19 cellular contexts compared by ENCODE assay signal in genomic region chr5:142872217-142872616, GRCh38.
DNase-seq lines count a peak whose midpoint lies in the region; ATAC-seq, FAIRE-seq and TF ChIP-seq lines count a peak whose summit lies in the region.
"Had no signal": no experiment of that assay in that cellular context is flagged by ENCODE, and none has a peak within 500 bp of the region (broad histone marks: within the 10 kb centered on the region; RNA-seq: fewer than 3 reads in every experiment).

No MANE protein-coding gene starts in this region.

- H3K9me3 ChIP-seq in Panc1 (ENCODE audit: control insufficient read depth, insufficient read depth, low read depth, low read length) (no peaks in the 10 kb centered on the region), H1 (ENCODE audit: insufficient read depth in 2 of 2, low read depth in 1 of 2, low read length in 1 of 2) (no peaks in the 10 kb centered on the region), small intestine (ENCODE audit: control insufficient read depth, low read depth) (no peaks in the 10 kb centered on the region)
- H3K9me3 ChIP-seq: HAP-1 had no signal

- TF ChIP-seq CTCF in NB4 (IDR thresholded peaks at IDR 0.05; ENCODE audit: low read depth, low read length) (no peak), Panc1 (IDR thresholded peaks at IDR 0.05) (no peak), H1 (IDR thresholded peaks at IDR 0.05; ENCODE audit: control extremely low read depth in 1 of 3, insufficient read depth in 1 of 3, low read depth in 1 of 3, low read length in 3 of 3) (no peak)

- no peak overlapping the region for H3K4me2 ChIP-seq in H1 (ENCODE audit: insufficient read depth in 1 of 2, low read depth in 2 of 2, low read length in 2 of 2)

- H2BK20ac ChIP-seq in H1 (ENCODE audit: low read length) = no peak overlapping the region

- H3K27me3 ChIP-seq in Panc1 (ENCODE audit: control insufficient read depth, insufficient read depth, low read length) (no peaks in the 10 kb centered on the region), H1 (replicated peaks in 1 of 4; ENCODE audit: control insufficient read depth in 3 of 4, extremely low read depth in 1 of 4, insufficient read depth in 3 of 4, low read length in 3 of 4) (no peaks in the 10 kb centered on the region), small intestine (ENCODE audit: control insufficient read depth in 2 of 2, insufficient read depth in 2 of 2, low read length in 2 of 2) (no peaks in the 10 kb centered on the region)

- H3K36me3 ChIP-seq in Panc1 (ENCODE audit: control insufficient read depth, insufficient read depth, low read length) (no peaks in the 10 kb centered on the region), H1 (ENCODE audit: control insufficient read depth in 2 of 4, insufficient read depth in 4 of 4, low read length in 3 of 4) (no peaks in the 10 kb centered on the region), small intestine (ENCODE audit: control insufficient read depth in 2 of 2, insufficient read depth in 2 of 2, low read length in 2 of 2) (no peaks in the 10 kb centered on the region)
- H3K36me3 ChIP-seq: HAP-1 had no signal

- no peak overlapping the region for H3K14ac ChIP-seq in H1 (ENCODE audit: insufficient read length)

- no peak overlapping the region for H2BK15ac ChIP-seq in H1 (ENCODE audit: low read length)

- no TSS peak for BruUV-seq in Panc1 (replicated peaks; lab: Mats Ljungman, UMichigan)

- H2BK12ac ChIP-seq in H1 (ENCODE audit: low read depth, low read length) = no peak overlapping the region

- DNase-seq in NB4 (ENCODE audit: low read depth) (peak; percentile 15), Panc1 (ENCODE audit: low read depth, low spot score) (no peak), H1 (ENCODE audit: low read depth in 1 of 2, low spot score in 2 of 2) (no peak), small intestine (no peak), activated T-cell treated with anti-CD3 and anti-CD28 coated beads for 4 hours (no peak), posterior vena cava (ENCODE audit: low spot score) (no peak), H54 (ENCODE audit: insufficient read length, low spot score) (no peak)
- DNase-seq: activated B cell treated with CpG ODN at 0.5 μM for 24 hours; activated CD4-positive, alpha-beta memory T cell treated with anti-CD3 and anti-CD28 coated beads for 36 hours; activated naive CD4-positive, alpha-beta T cell treated with anti-CD3 and anti-CD28 coated beads, Interleukin-2, amount 10 ng/mL, durations not matched to agents 7 days and 5 days; activated T-cell treated with anti-CD3 and anti-CD28 coated beads, Interleukin-2, amount 50 U/mL, for 24 hours; GDM1; stimulated activated CD4-positive, alpha-beta T cell treated with anti-CD3 and anti-CD28 coated beads, Interleukin-2, amount 100 ng/mL, for 48 hours had no signal

- in situ Hi-C loops in Panc1 (cut with HindIII; ENCODE audit: low pct_unique_long_range_greater_than_20kb, low sequenced_read_pairs) = no loop called here

- ATAC-seq in Panc1 (no peak), GM21723 (IDR thresholded peaks at IDR 0.05; ENCODE audit: unreplicated experiment) (no peak)

- H2AK5ac ChIP-seq in H1 (ENCODE audit: low read depth, low read length) = no peak overlapping the region

- POLR2A ChIA-PET in Panc1 (lab: Charles Lee) (interaction anchor here (0.7 kb wide), 1 partner anchor 89 kb away, joined by 12 read pairs; no protein-coding TSS in a partner anchor), H1 (lab: Charles Lee; ENCODE audit: partially characterized antibody) (interaction anchor here (1.6 kb wide), 1 partner anchor 169 kb away, joined by 4 read pairs; no protein-coding TSS in a partner anchor)

- no peak for TF ChIP-seq EP300 in H1 (IDR thresholded peaks at IDR 0.05; ENCODE audit: borderline replicate concordance in 1 of 2, low read depth in 2 of 2, low read length in 2 of 2)

- H3K27ac ChIP-seq in Panc1 (ENCODE audit: low read length) = peak overlapping the region; percentile 55; the same call in 1 of the 2 replicates
- H3K27ac ChIP-seq in H1 (ENCODE audit: low read depth, low read length) = no peak overlapping the region
- peak overlapping the region; percentile 82 to 90 for H3K27ac ChIP-seq in small intestine (ENCODE audit: low read depth in 1 of 2, low read length in 1 of 2)
- H3K27ac ChIP-seq: HL-60, skin epidermis had no signal

- CTCF ChIA-PET in Panc1 (lab: Charles Lee) = interaction anchor here (0.7 to 2.3 kb wide), 4 partner anchors 100 to 274 kb away, joined by 3 to 12 read pairs (median 4); no protein-coding TSS in a partner anchor
- CTCF ChIA-PET in H1 (lab: Charles Lee; ENCODE audit: partially characterized antibody) = interaction anchor here (0.5 to 26.2 kb wide), 14 partner anchors 8 to 291 kb away, joined by 3 to 632 read pairs (median 7); partner anchors contain the start of gene ARHGAP26

- H3K79me2 ChIP-seq in H1 (ENCODE audit: control insufficient read depth in 1 of 2, insufficient read depth in 2 of 2, low read length in 2 of 2) = peaks cover 3 to 12% of the 10 kb centered on the region in 2 experiments; a peak in 3 of 4 replicates

- no peak overlapping the region for H3K9ac ChIP-seq in H1 (replicated peaks in 1 of 4; ENCODE audit: extremely low read depth in 1 of 4, low read depth in 3 of 4, low read length in 3 of 4)

- no peak overlapping the region for H3K18ac ChIP-seq in H1 (ENCODE audit: extremely low read depth, low read length)

- H3K79me1 ChIP-seq in H1 (ENCODE audit: low read depth, low read length) = peaks cover 8% of the 10 kb centered on the region

- peak overlapping the region; percentile 21; the same call in 1 of the 2 replicates for H2BK5ac ChIP-seq in H1 (ENCODE audit: low read depth, low read length)

- no peak for TF ChIP-seq POLR2A in NB4 (IDR thresholded peaks at IDR 0.05; ENCODE audit: extremely low read depth, insufficient read length)
- no peak for TF ChIP-seq POLR2A in H1 (IDR thresholded peaks at IDR 0.05; ENCODE audit: control extremely low read depth in 1 of 2, low read depth in 2 of 2, low read length in 2 of 2)
- no peak for TF ChIP-seq POLR2A in H54 (IDR thresholded peaks at IDR 0.05; ENCODE audit: low read depth, low read length)

- no peak overlapping the region for H3K4ac ChIP-seq in H1 (replicated peaks; ENCODE audit: insufficient read length, low read depth, low read length)

- H3K23me2 ChIP-seq in H1 (ENCODE audit: low read depth, low read length) = no peaks in the 10 kb centered on the region

- H2BK120ac ChIP-seq in H1 (replicated peaks; ENCODE audit: low read depth, low read length) = no peak overlapping the region

- H4K5ac ChIP-seq in H1 (ENCODE audit: insufficient read length, low read depth, low read length) = no peak overlapping the region

- intact Hi-C loops in Panc1 (cut with micrococcal nuclease; ENCODE audit: unreplicated experiment) (loop anchor here (10.0 kb wide), 1 partner anchor 127 kb away; no protein-coding TSS in a partner anchor), posterior vena cava (cut with DNase I) (loop anchor here in 1 of 2 donors (5.0 kb wide), 1 partner anchor 90 kb away; no protein-coding TSS in a partner anchor)

- no peak overlapping the region for H3K23ac ChIP-seq in H1 (ENCODE audit: insufficient read length)

- no peak for FAIRE-seq in H1 (lab: Jason Lieb, UNC)
- no peak for FAIRE-seq in small intestine (lab: Jason Lieb, UNC)
- no peak for FAIRE-seq in H54 (lab: Jason Lieb, UNC)
- FAIRE-seq: astrocyte had no signal

- WGBS in H1 (ENCODE audit: extremely low coverage in 1 of 2, insufficient coverage in 1 of 2, insufficient read length in 1 of 2, insufficient replicate concordance in 2 of 2, low coverage in 1 of 2, low lambda C conversion rate in 2 of 2, missing lambda C conversion rate in 1 of 2), 2 experiments = 84% methylated on average over 3 of the region's 3 CpGs; no CpG with 5 or more reads in 1 of the 2 experiments
- 41 to 70% (median 59%) methylated on average over 3 of the region's 3 CpGs for WGBS in small intestine, 3 donors

- no peak overlapping the region for H3K56ac ChIP-seq in H1 (replicated peaks; ENCODE audit: insufficient read length, low read depth, low read length)

- TF ChIP-seq RAD21 in H1 (IDR thresholded peaks at IDR 0.05 in 1 of 2, conservative IDR thresholded peaks at IDR 0.05 in 1 of 2; ENCODE audit: low read depth in 2 of 2, low read length in 2 of 2) = no peak

- H4K91ac ChIP-seq in H1 (replicated peaks; ENCODE audit: insufficient read length, low read length) = no peak overlapping the region

- H4K8ac ChIP-seq in H1 (ENCODE audit: extremely low read depth, insufficient read depth, low read length) = no peak overlapping the region

- H4K20me1 ChIP-seq in H1 (replicated peaks in 1 of 2; ENCODE audit: control insufficient read depth in 1 of 2, insufficient read depth in 2 of 2, low read length in 2 of 2) = no peaks in the 10 kb centered on the region

- H2AFZ ChIP-seq in H1 (ENCODE audit: low read length) = no peak overlapping the region

- H3K4me3 ChIP-seq in NB4 (ENCODE audit: low read depth, low read length) (no peak overlapping the region), Panc1 (ENCODE audit: low read depth in 2 of 2, low read length in 2 of 2) (no peak overlapping the region), H1 (ENCODE audit: extremely low read depth in 1 of 4, insufficient read depth in 2 of 4, low read depth in 3 of 4, low read length in 4 of 4) (no peak overlapping the region), small intestine (ENCODE audit: low read depth in 1 of 2, low read length in 2 of 2) (no peak overlapping the region)
- H3K4me3 ChIP-seq: HAP-1, lung, skin epidermis had no signal

- peaks cover 67% of the 10 kb centered on the region for H3K4me1 ChIP-seq in Panc1 (ENCODE audit: control insufficient read depth, insufficient read depth, low read length)
- peaks cover 2 to 5% (median 3%) of the 10 kb centered on the region in 4 experiments; a peak in 5 of 7 replicates for H3K4me1 ChIP-seq in H1 (replicated peaks in 1 of 4; ENCODE audit: control insufficient read depth in 3 of 4, insufficient read depth in 4 of 4, low read length in 3 of 4)
- H3K4me1 ChIP-seq in small intestine (ENCODE audit: control insufficient read depth in 2 of 2, insufficient read depth in 1 of 2, low read depth in 1 of 2, low read length in 1 of 2) = peaks cover 21 to 29% of the 10 kb centered on the region in 2 donors
- H3K4me1 ChIP-seq: HAP-1 had no signal

TF ChIP-seq in H1, 55 proteins besides CTCF, POLR2A, EP300 and RAD21 (continues in another document):
- TF ChIP-seq POU5F1 (IDR thresholded peaks at IDR 0.05; ENCODE audit: low read depth, low read length) = no peak
- no peak for TF ChIP-seq PHF8 (conservative IDR thresholded peaks at IDR 0.05; ENCODE audit: low read depth, low read length)
- no peak for TF ChIP-seq CHD1 (IDR thresholded peaks at IDR 0.05; ENCODE audit: low read depth, low read length)
- TF ChIP-seq JUND (IDR thresholded peaks at IDR 0.05; ENCODE audit: low read length) = no peak
- TF ChIP-seq YY1 (IDR thresholded peaks at IDR 0.05; ENCODE audit: low read depth, low read length) = no peak
- TF ChIP-seq FOSL1 (IDR thresholded peaks at IDR 0.05; ENCODE audit: insufficient read depth, low read depth, low read length) = no peak
- no peak for TF ChIP-seq SIX5 (IDR thresholded peaks at IDR 0.05; ENCODE audit: low read depth, low read length)
- no peak for TF ChIP-seq SAP30 (IDR thresholded peaks at IDR 0.05; ENCODE audit: insufficient read depth, insufficient replicate concordance, low read length)
- TF ChIP-seq, protein P1, sequence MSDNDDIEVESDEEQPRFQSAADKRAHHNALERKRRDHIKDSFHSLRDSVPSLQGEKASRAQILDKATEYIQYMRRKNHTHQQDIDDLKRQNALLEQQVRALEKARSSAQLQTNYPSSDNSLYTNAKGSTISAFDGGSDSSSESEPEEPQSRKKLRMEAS (IDR thresholded peaks at IDR 0.05) = no peak
